Comparison of ENCODE assay signal across 22 cellular contexts in the genomic region with DNA sequence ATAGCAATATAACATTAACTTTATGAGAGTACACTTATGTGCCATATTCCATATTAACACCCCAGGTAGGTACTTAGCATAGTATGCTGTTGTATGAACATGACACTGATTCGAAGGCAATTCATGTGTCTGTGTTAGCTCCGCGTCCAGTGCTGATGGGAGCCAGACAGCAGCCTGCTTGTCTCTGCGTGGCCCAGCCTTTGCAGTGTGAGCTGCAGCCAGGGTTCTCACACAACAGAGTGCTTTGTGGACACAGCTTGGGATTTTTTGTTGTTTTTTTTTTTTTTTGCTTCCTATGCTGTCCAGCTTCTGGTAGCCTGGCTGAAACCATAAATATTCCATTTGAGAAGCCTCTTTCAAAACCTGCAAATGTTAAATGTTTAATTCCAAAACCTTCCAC.
"Had no signal": no experiment of that assay in that cellular context is flagged by ENCODE, and none has a peak within 500 bp of the region (broad histone marks: within the 10 kb centered on the region; RNA-seq: fewer than 3 reads in every experiment).

No MANE protein-coding gene starts in this region.

- ATAC-seq: activated T-helper 17 cell treated with anti-CD3 and anti-CD28 coated beads, Interleukin-2, amount 50 U/mL, for 72 hours; gastroesophageal sphincter; heart right ventricle; natural killer cell treated with Interleukin-12 subunit alpha and Interleukin-12 subunit beta and Interleukin-15 and Interleukin-18, amount 100 ng/mL, for 72 hours; pancreas; right lobe of liver; stimulated activated effector memory CD8-positive, alpha-beta T cell treated with anti-CD3 and anti-CD28 coated beads, Interleukin-12 subunit alpha, Interleukin-12 subunit beta, amount 100 ng/mL, for 72 hours; stimulated activated naive CD8-positive, alpha-beta T cell treated with anti-CD3 and anti-CD28 coated beads, Interleukin-15, amount 100 ng/mL, for 72 hours had no signal

- DNase-seq: activated CD4-positive, alpha-beta T cell treated with anti-CD3 and anti-CD28 coated beads for 1 hour; activated CD4-positive, alpha-beta T cell treated with anti-CD3 and anti-CD28 coated beads, Interleukin-2, amount 50 U/mL, for 1 hour; activated naive CD4-positive, alpha-beta T cell; activated T-cell treated with anti-CD3 and anti-CD28 coated beads, Interleukin-2, amount 50 U/mL, for 1 hour; colonic mucosa; esophagus squamous epithelium; heart right ventricle; immature natural killer cell; kidney glomerular epithelial cell; left ventricle myocardium inferior; pancreas; right lobe of liver; stimulated activated CD4-positive, alpha-beta T cell treated with anti-CD3 and anti-CD28 coated beads, Interleukin-1b, Interleukin-23, amount 100 ng/mL, for 48 hours; stimulated activated naive CD8-positive, alpha-beta T cell treated with anti-CD3 and anti-CD28 coated beads, Interleukin-15, amount 100 ng/mL, for 72 hours; T-helper 1 cell; T-helper 9 cell; transverse colon; uterus had no signal
